ENCODE assay signal across 8 cellular contexts in the genomic region with DNA sequence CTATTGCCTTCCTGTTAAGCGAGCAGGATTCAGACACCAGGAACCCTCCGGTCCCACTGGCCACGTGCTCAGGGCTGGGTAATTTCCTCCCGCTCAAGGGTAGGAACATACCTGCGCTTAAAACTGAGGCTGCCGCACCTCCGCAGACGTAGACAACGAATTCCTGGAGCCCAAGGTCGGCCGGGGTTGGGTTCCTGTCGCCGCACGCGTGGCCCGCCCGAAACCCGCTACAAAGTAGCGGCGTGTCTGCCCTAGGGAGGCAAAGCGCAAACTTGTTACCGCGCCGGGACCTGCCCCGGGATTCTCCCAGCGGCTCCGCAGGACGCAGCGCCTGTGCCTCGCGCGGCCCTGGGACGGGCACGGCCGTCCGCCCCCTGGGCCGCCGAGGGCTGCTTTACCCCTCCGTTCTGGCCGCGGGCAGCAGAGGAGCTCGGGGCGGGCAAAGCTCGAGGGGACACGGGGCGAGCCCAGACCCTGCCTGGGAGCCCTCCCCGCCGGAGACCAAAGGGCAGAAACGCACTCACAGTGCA. TPM values are rescaled to one million over a fixed set of nuclear protein-coding genes. Genes with fewer than 3 reads are reported as not detected.
DNase-seq lines count a peak whose midpoint lies in the region; ATAC-seq and TF ChIP-seq lines count a peak whose summit lies in the region.

No MANE protein-coding gene starts in this region.

- H2AFZ ChIP-seq in parathyroid adenoma: peak overlapping the region; percentile 80

- H3K9ac ChIP-seq in parathyroid adenoma: no peak overlapping the region

- peaks cover 4% of the 10 kb centered on the region for H3K36me3 Mint-ChIP-seq in glutamatergic neuron (ENCODE audit: unreplicated experiment)

- no peak overlapping the region for H3K27ac Mint-ChIP-seq in glutamatergic neuron (ENCODE audit: unreplicated experiment)

- H3K4me2 ChIP-seq in parathyroid adenoma (ENCODE audit: low read length): peak overlapping the region; percentile 83

- no peak for ATAC-seq in HG03354 (IDR thresholded peaks at IDR 0.05; ENCODE audit: poor library complexity, severe bottlenecking, unreplicated experiment)
- no peak for ATAC-seq in HG02678 (IDR thresholded peaks at IDR 0.05; ENCODE audit: unreplicated experiment)

- peaks cover 7% of the 10 kb centered on the region for H3K9me3 Mint-ChIP-seq in glutamatergic neuron (ENCODE audit: unreplicated experiment)

- no peak for TF ChIP-seq CTCF in GM13976 (IDR thresholded peaks at IDR 0.05; ENCODE audit: borderline replicate concordance, control extremely low read depth, extremely low read depth, insufficient read depth, missing control alignments)
- no peak for TF ChIP-seq CTCF in glutamatergic neuron (IDR thresholded peaks at IDR 0.05; ENCODE audit: partially characterized antibody, unreplicated experiment)
- TF ChIP-seq CTCF in parathyroid adenoma (IDR thresholded peaks at IDR 0.05): no peak

- no peaks in the 10 kb centered on the region for H3K4me1 ChIP-seq in parathyroid adenoma

- no peaks in the 10 kb centered on the region for H3K36me3 ChIP-seq in parathyroid adenoma (ENCODE audit: control insufficient read depth, insufficient read depth, low read length)

- no peaks in the 10 kb centered on the region for H3K27me3 ChIP-seq in parathyroid adenoma (ENCODE audit: control insufficient read depth, insufficient read depth, low read length)

- no peaks in the 10 kb centered on the region for H3K4me1 Mint-ChIP-seq in glutamatergic neuron (ENCODE audit: low read depth, unreplicated experiment)

- peak overlapping the region; percentile 41 for H3K4me3 ChIP-seq in parathyroid adenoma (ENCODE audit: low read depth, low read length)

- H3K9me3 ChIP-seq in parathyroid adenoma (ENCODE audit: control insufficient read depth, low read length): no peaks in the 10 kb centered on the region

- DNase-seq in GM13976 (ENCODE audit: low spot score) (peak; percentile 35), glutamatergic neuron (no peak), T1000 (lab: John Stamatoyannopoulos, UW) (no peak), pons (ENCODE audit: low spot score) (no peak)
- DNase-seq in activated T-cell treated with anti-CD3 and anti-CD28 coated beads, Interleukin-2, amount 50 U/mL, for 48 hours: peak; percentile 34 to 35

- no peaks in the 10 kb centered on the region for H3K79me2 ChIP-seq in parathyroid adenoma

- in situ Hi-C loops in GM13976 (cut with MboI; ENCODE audit: low sequenced_read_pairs, unreplicated experiment): no loop called here

- H3K4me3 Mint-ChIP-seq in glutamatergic neuron (ENCODE audit: unreplicated experiment): peak overlapping the region; percentile 86

- peaks cover 10% of the 10 kb centered on the region for H3K27me3 Mint-ChIP-seq in glutamatergic neuron (ENCODE audit: unreplicated experiment)

- H3K27ac ChIP-seq in parathyroid adenoma: no peak overlapping the region

RNA-seq across cellular contexts. Expression of a gene that starts 0.3 kb away (rescaled TPM):
- not detected for total RNA-seq in glutamatergic neuron (ENCODE audit: unreplicated experiment)

Comparison
In these comparisons a context has a peak if more than half of its experiments do, and no peak if none do; other contexts are left out.
1. DNase-seq: peak in GM13976 (single experiment) and activated T-cell treated with anti-CD3 and anti-CD28 coated beads, Interleukin-2, amount 50 U/mL, for 48 hours (2 of 2); none in glutamatergic neuron (single experiment), T1000 (single experiment) and pons (single experiment).